22 cellular contexts compared by ENCODE assay signal in the genomic region with DNA sequence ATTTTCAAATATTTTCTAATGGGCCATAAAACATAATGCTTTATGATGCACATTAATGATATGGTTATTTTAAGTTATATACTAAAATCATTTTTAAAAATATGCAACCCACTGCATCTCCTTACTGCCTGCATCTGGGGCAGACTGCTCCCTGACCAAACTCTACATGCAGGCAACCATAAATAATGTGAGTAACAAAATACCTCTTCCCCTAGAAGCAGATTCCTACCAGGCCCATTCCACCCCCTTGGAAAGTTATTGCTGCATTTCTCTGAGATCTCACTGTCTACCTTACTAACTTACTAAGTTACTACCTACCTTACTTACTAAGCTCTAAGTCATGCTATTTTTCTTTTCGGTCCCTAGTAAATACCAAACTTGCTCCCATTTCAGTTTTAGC.
DNase-seq lines count a peak whose midpoint lies in the region; ATAC-seq, FAIRE-seq and TF ChIP-seq lines count a peak whose summit lies in the region.
"Had no signal": no experiment of that assay in that cellular context is flagged by ENCODE, and none has a peak within 500 bp of the region (broad histone marks: within the 10 kb centered on the region; RNA-seq: fewer than 3 reads in every experiment).

No MANE protein-coding gene starts in this region.

- in situ Hi-C loops in gastrocnemius medialis (cut with MboI; ENCODE audit: low sequenced_read_pairs in 4 of 4), result no loop called here

- H3K36me3 ChIP-seq in ascending aorta (no peaks in the 10 kb centered on the region), gastrocnemius medialis (no peaks in the 10 kb centered on the region)
- H3K36me3 ChIP-seq: cardiac muscle cell, neural progenitor cell, SJCRH30, vagina had no signal

- H3K27ac ChIP-seq in A549 (peak overlapping the region in 1 of 2 experiments; percentile 69; a peak in 3 of 6 replicates), ascending aorta (no peak overlapping the region), gastrocnemius medialis (no peak overlapping the region)
- H3K27ac ChIP-seq: cardiac muscle cell, neural progenitor cell, SJCRH30, suprapubic skin, vagina had no signal

- H3K9me3 ChIP-seq in A549, result no peaks in the 10 kb centered on the region
- no peaks in the 10 kb centered on the region for H3K9me3 ChIP-seq in ascending aorta
- H3K9me3 ChIP-seq in gastrocnemius medialis, result no peaks in the 10 kb centered on the region
- H3K9me3 ChIP-seq: SJCRH30, suprapubic skin, vagina had no signal

- whole genome bisulfite sequencing in A549 (ENCODE audit: missing lambda C conversion rate), result 85% methylated on average over 1 of the region's 1 CpG

- ATAC-seq in A549 (peak; percentile 34 to 64; a peak in 4 of 6 replicates), SK-N-SH treated with all-trans-retinoic acid at 6 μM for 48 hours (peak; percentile 62), gastrocnemius medialis (no peak)
- ATAC-seq: activated CD4-positive, CD25-positive, alpha-beta regulatory T cell treated with anti-CD3 and anti-CD28 coated beads, Interleukin-2, amount 50 U/mL, for 24 hours; left lobe of liver had no signal

- FAIRE-seq in A549 (lab: Jason Lieb, UNC), result no peak

- POLR2A ChIA-PET in A549 (lab: Yijun Ruan, JAX), result no interaction called here

- no peaks in the 10 kb centered on the region for H3K27me3 ChIP-seq in ascending aorta
- H3K27me3 ChIP-seq in gastrocnemius medialis, result no peaks in the 10 kb centered on the region
- H3K27me3 ChIP-seq: cardiac muscle cell, neural progenitor cell, SJCRH30, suprapubic skin, vagina had no signal

- intact Hi-C loops in ascending aorta (cut with DNase I), result loop anchor here (5.0 kb wide), 1 partner anchor 69 kb away; no protein-coding TSS in a partner anchor
- intact Hi-C loops in gastrocnemius medialis (cut with DNase I; ENCODE audit: low total_unique reads), result no loop called here

- H3K4me3 ChIP-seq in A549 (no peak overlapping the region), ascending aorta (no peak overlapping the region), gastrocnemius medialis (no peak overlapping the region)
- H3K4me3 ChIP-seq: cardiac muscle cell, neural progenitor cell, SJCRH30, suprapubic skin, vagina had no signal

- H3K4me2 ChIP-seq in A549, result peak overlapping the region; percentile 55
- H3K4me2 ChIP-seq: neural progenitor cell had no signal

- no peak for TF ChIP-seq EP300 in A549 (IDR thresholded peaks at IDR 0.05)

- CTCF ChIA-PET in A549 (lab: Yijun Ruan, JAX), result no interaction called here

- no peak for TF ChIP-seq RAD21 in A549 (conservative IDR thresholded peaks at IDR 0.05 in 1 of 2, IDR thresholded peaks at IDR 0.05 in 1 of 2)

- TF ChIP-seq POLR2A in A549 (IDR thresholded peaks at IDR 0.05; ENCODE audit: low read length) (no peak), gastrocnemius medialis (IDR thresholded peaks at IDR 0.05) (no peak)

- TF ChIP-seq CTCF in A549 (IDR thresholded peaks at IDR 0.05) (no peak), ascending aorta (IDR thresholded peaks at IDR 0.05) (no peak), gastrocnemius medialis (IDR thresholded peaks at IDR 0.05 in 4 of 5, conservative IDR thresholded peaks at IDR 0.05 in 1 of 5) (no peak)

- H3K4me1 ChIP-seq in A549 (peaks cover 68% of the 10 kb centered on the region), ascending aorta (peaks cover 0 to 6% of the 10 kb centered on the region in 2 donors), gastrocnemius medialis (peaks cover 10 to 28% of the 10 kb centered on the region in 2 donors)
- H3K4me1 ChIP-seq: neural progenitor cell had no signal

- DNase-seq in A549 (ENCODE audit: low read depth in 1 of 2, low spot score in 1 of 2), result no peak
- DNase-seq in HCEC 1CT, result peak; percentile 58
- DNase-seq in kidney glomerular epithelial cell (lab: John Stamatoyannopoulos, UW), result peak; percentile 61
- no peak for DNase-seq in T-helper 9 cell
- DNase-seq in ascending aorta (ENCODE audit: low spot score in 2 of 2), result no peak
- DNase-seq in gastrocnemius medialis, result no peak
- DNase-seq in cerebellum (ENCODE audit: low spot score), result no peak
- DNase-seq: CD4-positive, CD25-positive, alpha-beta regulatory T cell; DMS53; erythroblast; KBM-7; NCI-H1048; NCI-H2081; NCI-H524; SJCRH30 had no signal

TF ChIP-seq in A549, 52 proteins besides CTCF, POLR2A, EP300 and RAD21:
- no peak for TF ChIP-seq HEYL (CRISPR knock-in tag; IDR thresholded peaks at IDR 0.05)
- no peak for TF ChIP-seq ZFP36 (IDR thresholded peaks at IDR 0.05; ENCODE audit: borderline replicate concordance, partially characterized antibody)

TF ChIP-seq in SK-N-SH treated with all-trans-retinoic acid at 6 μM for 48 hours, 23 proteins besides CTCF, POLR2A, EP300 and RAD21:
- no peak for TF ChIP-seq TOX (CRISPR knock-in tag; IDR thresholded peaks at IDR 0.05; ENCODE audit: borderline replicate concordance)

Comparison
In these comparisons a context has a peak if more than half of its experiments do, and no peak if none do; other contexts are left out.
1. ATAC-seq: peak in A549 (2 of 2) and SK-N-SH treated with all-trans-retinoic acid at 6 μM for 48 hours (single experiment); none in gastrocnemius medialis (0 of 2).
2. DNase-seq: peak in HCEC 1CT (single experiment) and kidney glomerular epithelial cell (single experiment); none in A549 (0 of 2), T-helper 9 cell (single experiment), ascending aorta (0 of 2), gastrocnemius medialis (0 of 2) and cerebellum (single experiment).